Comparison of ENCODE assay signal across 26 cellular contexts in genomic region chr3:55858302-55858701, GRCh38.
"Had no signal": no experiment of that assay in that cellular context is flagged by ENCODE, and none has a peak within 500 bp of the region (broad histone marks: within the 10 kb centered on the region; RNA-seq: fewer than 3 reads in every experiment).

No MANE protein-coding gene starts in this region.

- H3K27me3 Mint-ChIP-seq: activated B cell treated with CpG ODN at 0.5 μM for 24 hours; activated CD4-positive, alpha-beta memory T cell treated with anti-CD3 and anti-CD28 coated beads, Interleukin-2, amount 10 ng/mL, durations not matched to agents 7 days and 5 days; activated naive CD8-positive, alpha-beta T cell; activated T-helper 17 cell treated with anti-CD3 and anti-CD28 coated beads, Interleukin-2, amount 50 U/mL, for 72 hours had no signal

- H3K4me1 Mint-ChIP-seq: activated B cell treated with CpG ODN at 0.5 μM for 24 hours; activated CD4-positive, alpha-beta memory T cell treated with anti-CD3 and anti-CD28 coated beads, Interleukin-2, amount 10 ng/mL, durations not matched to agents 7 days and 5 days; activated T-helper 17 cell treated with anti-CD3 and anti-CD28 coated beads, Interleukin-2, amount 50 U/mL, for 72 hours had no signal

- H3K4me3 ChIP-seq: breast epithelium, MG63, SK-N-MC had no signal

- ATAC-seq: activated T-helper 17 cell treated with anti-CD3 and anti-CD28 coated beads, Interleukin-2, amount 50 U/mL, for 72 hours; Panc1; Right ventricle myocardium inferior had no signal

- H3K36me3 ChIP-seq: breast epithelium, MG63 had no signal

- DNase-seq: activated B cell treated with CpG ODN at 0.5 μM for 24 hours; activated CD4-positive, alpha-beta memory T cell treated with anti-CD3 and anti-CD28 coated beads, Interleukin-2, amount 10 ng/mL, durations not matched to agents 7 days and 5 days; activated CD4-positive, alpha-beta T cell treated with anti-CD3 and anti-CD28 coated beads for 1 hour; activated CD4-positive, alpha-beta T cell treated with anti-CD3 and anti-CD28 coated beads, Interleukin-2, amount 50 U/mL, for 1 hour; activated gamma-delta T cell; activated naive CD4-positive, alpha-beta T cell treated with anti-CD3 and anti-CD28 coated beads for 36 hours; activated T-cell treated with anti-CD3 and anti-CD28 coated beads for 4 hours; activated T-cell treated with anti-CD3 and anti-CD28 coated beads, Interleukin-2, amount 50 U/mL, for 48 hours; anterior cingulate cortex; caudate nucleus; MG63; MV-4-11; NCI-H1092 treated with DMSO at 0.1 percent for 48 hours; NCI-H1417 treated with DMSO at 0.1 percent for 48 hours; NCI-H1694; NCI-H2029; NCI-H526; NCI-H774; RPMI8226; SW 1271 had no signal

- H3K27ac ChIP-seq: breast epithelium, SK-N-MC had no signal

- H3K27ac Mint-ChIP-seq: activated B cell treated with CpG ODN at 0.5 μM for 24 hours; activated CD4-positive, alpha-beta memory T cell treated with anti-CD3 and anti-CD28 coated beads, Interleukin-2, amount 10 ng/mL, durations not matched to agents 7 days and 5 days; activated naive CD4-positive, alpha-beta T cell treated with anti-CD3 and anti-CD28 coated beads for 36 hours; activated naive CD8-positive, alpha-beta T cell; activated T-helper 17 cell treated with anti-CD3 and anti-CD28 coated beads, Interleukin-2, amount 50 U/mL, for 72 hours had no signal

- H3K4me1 ChIP-seq: breast epithelium had no signal

- H3K4me3 Mint-ChIP-seq: activated B cell treated with CpG ODN at 0.5 μM for 24 hours; activated CD4-positive, alpha-beta memory T cell treated with anti-CD3 and anti-CD28 coated beads, Interleukin-2, amount 10 ng/mL, durations not matched to agents 7 days and 5 days; activated naive CD4-positive, alpha-beta T cell treated with anti-CD3 and anti-CD28 coated beads for 36 hours; activated naive CD8-positive, alpha-beta T cell; activated T-helper 17 cell treated with anti-CD3 and anti-CD28 coated beads, Interleukin-2, amount 50 U/mL, for 72 hours had no signal

- H3K36me3 Mint-ChIP-seq: activated naive CD8-positive, alpha-beta T cell had no signal

- H3K27me3 ChIP-seq: breast epithelium, MG63 had no signal

- H3K9me3 ChIP-seq: breast epithelium, MG63 had no signal
